In the genomic region with DNA sequence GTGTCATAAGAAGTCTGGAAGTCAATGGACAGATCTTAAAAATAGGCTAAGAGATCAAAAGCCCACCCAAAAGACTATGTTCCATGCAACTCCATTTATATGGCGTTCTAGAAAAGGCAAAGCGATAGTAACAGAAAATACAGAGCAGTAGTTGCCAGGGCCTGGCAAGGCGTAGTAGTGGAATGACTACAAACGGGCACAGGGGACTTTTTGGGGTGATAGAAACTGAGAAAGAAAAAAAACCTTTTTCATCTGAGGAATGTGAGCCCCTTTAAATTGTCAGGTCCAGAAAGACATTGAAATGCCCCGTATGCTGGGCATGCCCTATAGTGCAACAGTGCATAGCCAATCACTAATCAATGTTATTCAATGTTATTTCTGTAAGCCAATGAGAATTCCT, we compare ENCODE assay signal across 17 cellular contexts. TPM values are rescaled to one million over a fixed set of nuclear protein-coding genes. Genes with fewer than 3 reads are reported as not detected.
DNase-seq lines count a peak whose midpoint lies in the region; ATAC-seq lines count a peak whose summit lies in the region.
"Had no signal": no experiment of that assay in that cellular context is flagged by ENCODE, and none has a peak within 500 bp of the region (broad histone marks: within the 10 kb centered on the region; RNA-seq: fewer than 3 reads in every experiment).

No MANE protein-coding gene starts in this region.

- peaks cover 44 to 68% of the 10 kb centered on the region in 2 donors for H3K4me1 Mint-ChIP-seq in stimulated activated naive B cell treated with anti-CD40 and anti-IgM and Interleukin-4, amounts not matched to agents 10 μg/mL and 1 μg/mL and 100 μg/mL, for 72 hours

- no peaks in the 10 kb centered on the region for H3K36me3 ChIP-seq in SJSA1

- peaks cover 5 to 14% of the 10 kb centered on the region in 2 donors for H3K36me3 Mint-ChIP-seq in stimulated activated naive B cell treated with anti-CD40 and anti-IgM and Interleukin-4, amounts not matched to agents 10 μg/mL and 1 μg/mL and 100 μg/mL, for 72 hours

- peak overlapping the region; percentile 82 for H3K27ac Mint-ChIP-seq in stimulated activated naive B cell treated with anti-CD40 and anti-IgM and Interleukin-4, amounts not matched to agents 10 μg/mL and 1 μg/mL and 100 μg/mL, for 72 hours
- H3K27ac Mint-ChIP-seq: CD4-positive, alpha-beta T cell had no signal

- H3K9me3 ChIP-seq in SJSA1 (replicated peaks), result no peaks in the 10 kb centered on the region
- H3K9me3 ChIP-seq: body of pancreas had no signal

- no peak overlapping the region for H3K4me3 ChIP-seq in SJSA1
- H3K4me3 ChIP-seq: body of pancreas had no signal

- ATAC-seq in GM18870 (IDR thresholded peaks at IDR 0.05; ENCODE audit: unreplicated experiment), result peak; percentile 51
- ATAC-seq in GM21737 (IDR thresholded peaks at IDR 0.05; ENCODE audit: unreplicated experiment), result peak; percentile 42
- ATAC-seq in stimulated activated naive B cell treated with anti-CD40 and anti-IgM and Interleukin-4, amounts not matched to agents 10 μg/mL and 1 μg/mL and 100 μg/mL, for 72 hours (replicated peaks), result peak; percentile 58 to 72
- no peak for ATAC-seq in HG03439 (IDR thresholded peaks at IDR 0.05; ENCODE audit: unreplicated experiment)
- ATAC-seq: body of pancreas had no signal

- no peaks in the 10 kb centered on the region for H3K27me3 ChIP-seq in SJSA1 (replicated peaks)
- H3K27me3 ChIP-seq: body of pancreas had no signal

- H3K27me3 Mint-ChIP-seq in stimulated activated naive B cell treated with anti-CD40 and anti-IgM and Interleukin-4, amounts not matched to agents 10 μg/mL and 1 μg/mL and 100 μg/mL, for 72 hours, result peaks cover 0 to 5% of the 10 kb centered on the region in 2 donors

- H3K4me3 Mint-ChIP-seq in stimulated activated naive B cell treated with anti-CD40 and anti-IgM and Interleukin-4, amounts not matched to agents 10 μg/mL and 1 μg/mL and 100 μg/mL, for 72 hours, result no peak overlapping the region
- H3K4me3 Mint-ChIP-seq: CD4-positive, alpha-beta T cell had no signal

- peak overlapping the region; percentile 46 for H3K27ac ChIP-seq in SJSA1
- H3K27ac ChIP-seq: body of pancreas had no signal

- H3K9me3 Mint-ChIP-seq in stimulated activated naive B cell treated with anti-CD40 and anti-IgM and Interleukin-4, amounts not matched to agents 10 μg/mL and 1 μg/mL and 100 μg/mL, for 72 hours, result peaks cover 2 to 9% of the 10 kb centered on the region in 2 donors
- H3K9me3 Mint-ChIP-seq: CD4-positive, alpha-beta T cell had no signal

- peaks cover 95% of the 10 kb centered on the region for H3K4me1 ChIP-seq in SJSA1 (replicated peaks)

- no peak for DNase-seq in SJSA1 (ENCODE audit: low read depth in 1 of 2, low spot score in 2 of 2)
- DNase-seq in stimulated activated naive B cell treated with anti-CD40 and anti-IgM and Interleukin-4, amounts not matched to agents 10 μg/mL and 1 μg/mL and 100 μg/mL, for 72 hours, result peak; percentile 65
- no peak for DNase-seq in activated effector memory CD4-positive, alpha-beta T cell treated with Interleukin-2 at 50 U/mL for 16 hours
- no peak for DNase-seq in NCI-H82 (lab: John Stamatoyannopoulos, UW)
- DNase-seq: activated CD4-positive, alpha-beta T cell treated with anti-CD3 and anti-CD28 coated beads, Interleukin-2, amount 50 U/mL, for 4 hours; activated gamma-delta T cell; body of pancreas; CD4-positive, alpha-beta T cell; DND-41; H7; left cardiac atrium; NK-92 treated with Interleukin-12 subunit alpha and Interleukin-12 subunit beta, amount 100 ng/mL, for 24 hours; stimulated activated CD4-positive, alpha-beta T cell treated with anti-CD3 and anti-CD28 coated beads, Interleukin-15, amount 100 ng/mL, for 24 hours; T-helper 9 cell had no signal

RNA-seq across cellular contexts. Expression of gene FAM50B, which starts 47.2 kb away (rescaled TPM):
- 0.25 and 0.58 TPM in 2 replicates for total RNA-seq in SJSA1 (2014; rRNA removed; shearing (Covaris generic))

RNA-seq across cellular contexts. Expression of gene PXDC1, which starts 50.4 kb away (rescaled TPM):
- 72.5 and 96.4 TPM in 2 replicates for total RNA-seq in SJSA1 (2014; rRNA removed; shearing (Covaris generic))
